8 cellular contexts compared by ENCODE assay signal in the genomic region with DNA sequence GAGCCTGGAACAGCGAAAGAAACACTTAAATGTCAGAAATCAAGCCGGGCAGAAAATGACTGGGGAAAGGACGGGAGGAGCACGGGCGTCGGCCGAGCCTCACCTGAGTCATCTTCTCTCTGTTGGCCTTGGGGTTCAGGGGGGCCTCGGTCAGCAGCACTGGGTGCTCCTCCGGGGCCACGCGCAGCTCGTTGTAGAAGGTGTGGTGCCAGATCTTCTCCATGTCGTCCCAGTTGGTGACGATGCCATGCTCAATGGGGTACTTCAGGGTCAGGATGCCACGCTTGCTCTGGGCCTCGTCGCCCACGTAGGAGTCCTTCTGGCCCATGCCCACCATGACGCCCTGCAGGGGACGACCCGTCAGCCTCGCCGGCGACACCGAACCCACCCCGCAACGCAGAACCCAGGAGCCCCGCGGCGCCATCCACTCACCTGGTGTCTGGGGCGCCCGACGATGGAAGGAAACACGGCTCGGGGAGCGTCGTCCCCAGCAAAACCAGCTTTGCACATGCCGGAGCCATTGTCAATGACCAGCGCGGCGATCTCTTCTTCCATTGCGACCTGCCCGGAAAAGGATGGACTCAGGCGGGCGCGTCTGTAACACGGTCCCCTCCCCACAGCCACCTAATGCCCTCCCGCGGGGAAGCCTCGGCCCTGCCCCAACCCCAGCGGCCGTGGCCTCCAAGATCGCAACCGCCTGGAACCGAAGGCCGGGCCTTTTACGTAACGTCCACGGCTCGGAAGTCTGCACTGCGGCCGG. TPM values are rescaled to one million over a fixed set of nuclear protein-coding genes. Genes with fewer than 3 reads are reported as not detected.
DNase-seq lines count a peak whose midpoint lies in the region; ATAC-seq, FAIRE-seq and TF ChIP-seq lines count a peak whose summit lies in the region.

No MANE protein-coding gene starts in this region.

- H2AFZ ChIP-seq in astrocyte (ENCODE audit: low read depth, low read length), result no peak overlapping the region
- no peak overlapping the region for H2AFZ ChIP-seq in keratinocyte (ENCODE audit: control insufficient read depth, low read length)

- H3K27me3 ChIP-seq in NT2/D1 (ENCODE audit: insufficient read depth, insufficient read length) (no peaks in the 10 kb centered on the region), astrocyte (ENCODE audit: insufficient read depth, low read length) (no peaks in the 10 kb centered on the region), keratinocyte (ENCODE audit: control insufficient read depth, extremely low read depth, insufficient read depth, low read length) (no peaks in the 10 kb centered on the region)

- H3K4me2 ChIP-seq in astrocyte (ENCODE audit: low read length) (peak overlapping the region; percentile 98), keratinocyte (ENCODE audit: control insufficient read depth, extremely low read depth, insufficient read depth, low read depth, low read length) (peak overlapping the region; percentile 87)

- H3K36me3 Mint-ChIP-seq in astrocyte (ENCODE audit: low read depth, unreplicated experiment), result peaks cover 40% of the 10 kb centered on the region

- H3K9me3 ChIP-seq in NT2/D1 (ENCODE audit: insufficient read depth, low read length), result no peaks in the 10 kb centered on the region
- H3K9me3 ChIP-seq in astrocyte (ENCODE audit: insufficient read depth, low read depth, low read length), result no peaks in the 10 kb centered on the region
- peaks cover 2% of the 10 kb centered on the region for H3K9me3 ChIP-seq in keratinocyte (ENCODE audit: control insufficient read depth, low read depth, low read length)

- H4K20me1 ChIP-seq in astrocyte (ENCODE audit: insufficient read depth, low read length), result peaks cover 63% of the 10 kb centered on the region
- peaks cover 37% of the 10 kb centered on the region for H4K20me1 ChIP-seq in keratinocyte (ENCODE audit: control insufficient read depth, extremely low read depth, insufficient read depth, low read length)

- peaks cover 8% of the 10 kb centered on the region for H3K4me1 Mint-ChIP-seq in astrocyte (ENCODE audit: low read depth, unreplicated experiment)

- H3K27ac ChIP-seq in astrocyte (ENCODE audit: low read depth, low read length) (peak overlapping the region; percentile 50), keratinocyte (ENCODE audit: control insufficient read depth, insufficient read depth, low read length) (peak overlapping the region; percentile 47)

- H3K79me2 ChIP-seq in astrocyte (ENCODE audit: insufficient read depth, low read length) (peaks cover 79% of the 10 kb centered on the region), keratinocyte (ENCODE audit: control insufficient read depth, insufficient read depth, low read length) (peaks cover 26% of the 10 kb centered on the region)

- H3K4me3 ChIP-seq in NT2/D1 (ENCODE audit: insufficient read length, low read depth) (peak overlapping the region; percentile 99), astrocyte (ENCODE audit: insufficient read depth, low read depth, low read length) (peak overlapping the region; percentile 98), keratinocyte (ENCODE audit: control insufficient read depth in 2 of 3, extremely low read depth in 1 of 3, insufficient read depth in 2 of 3, low read depth in 1 of 3, low read length in 3 of 3) (peak overlapping the region; percentile 80 to 98 (median 97))

- ATAC-seq in GM18909 (IDR thresholded peaks at IDR 0.05; ENCODE audit: poor library complexity, unreplicated experiment) (peak; percentile 2), esophagus mucosa (no peak)

- H3K9me3 Mint-ChIP-seq in astrocyte (ENCODE audit: unreplicated experiment), result no peaks in the 10 kb centered on the region

- dilution Hi-C loops in keratinocyte (cut with MboI; ENCODE audit: extremely low pct_ligation_motif_present, low sequenced_read_pairs), result no loop called here

- H3K36me3 ChIP-seq in NT2/D1 (ENCODE audit: insufficient read depth, insufficient read length, low read length), result peaks cover 52% of the 10 kb centered on the region
- H3K36me3 ChIP-seq in astrocyte (ENCODE audit: insufficient read depth, low read length), result peaks cover 31% of the 10 kb centered on the region
- peaks cover 20 to 29% of the 10 kb centered on the region in 2 experiments for H3K36me3 ChIP-seq in keratinocyte (ENCODE audit: control insufficient read depth in 2 of 2, extremely low read depth in 1 of 2, insufficient read depth in 2 of 2, low read length in 2 of 2)

- FAIRE-seq in astrocyte (lab: Jason Lieb, UNC), result no peak
- no peak for FAIRE-seq in keratinocyte (lab: Jason Lieb, UNC)

- no peaks in the 10 kb centered on the region for H3K27me3 Mint-ChIP-seq in astrocyte (ENCODE audit: low read depth, unreplicated experiment)

- DNase-seq in NT2/D1 (ENCODE audit: low read depth, low spot score) (no peak), astrocyte (ENCODE audit: low read depth) (no peak), keratinocyte (ENCODE audit: low read depth, low spot score) (no peak), GM19238 (ENCODE audit: insufficient read length, low spot score) (no peak), DMS114 treated with DMSO at 0.1 percent for 48 hours (lab: John Stamatoyannopoulos, UW; ENCODE audit: unreplicated experiment) (no peak)
- peak; percentile 66 for DNase-seq in stimulated activated CD8-positive, alpha-beta memory T cell treated with anti-CD3 and anti-CD28 coated beads, Interleukin-4, amount 100 ng/mL, for 48 hours

- peak overlapping the region; percentile 90 for H3K27ac Mint-ChIP-seq in astrocyte (ENCODE audit: unreplicated experiment)

- H3K9ac ChIP-seq in NT2/D1 (ENCODE audit: insufficient read length, low read depth) (peak overlapping the region; percentile 98), astrocyte (ENCODE audit: low read length) (peak overlapping the region; percentile 88), keratinocyte (ENCODE audit: control insufficient read depth, extremely low read depth, insufficient read depth, low read length) (peak overlapping the region; percentile 79)

- no peak for TF ChIP-seq CTCF in astrocyte (IDR thresholded peaks at IDR 0.05; ENCODE audit: insufficient read depth, low read depth, low read length)
- no peak for TF ChIP-seq CTCF in keratinocyte (optimal IDR thresholded peaks at IDR 0.05 in 1 of 3, IDR thresholded peaks at IDR 0.05 in 1 of 3, conservative IDR thresholded peaks at IDR 0.05 in 1 of 3; ENCODE audit: extremely low read depth in 1 of 3, insufficient read depth in 2 of 3, low read length in 3 of 3)

- H3K4me1 ChIP-seq in NT2/D1 (ENCODE audit: insufficient read depth, insufficient read length), result peaks cover 5% of the 10 kb centered on the region
- peaks cover 23% of the 10 kb centered on the region for H3K4me1 ChIP-seq in astrocyte (ENCODE audit: insufficient read depth, low read length)
- peaks cover 8% of the 10 kb centered on the region for H3K4me1 ChIP-seq in keratinocyte (ENCODE audit: control insufficient read depth, extremely low read depth, insufficient read depth, low read length)

- no peaks in the 10 kb centered on the region for H3K9me1 ChIP-seq in keratinocyte (ENCODE audit: control insufficient read depth, extremely low read depth, insufficient read depth, low read length)

- peak overlapping the region; percentile 95 for H3K4me3 Mint-ChIP-seq in astrocyte (ENCODE audit: unreplicated experiment)

RNA-seq across cellular contexts. Expression of gene ACTG1, which starts 0.6 kb away (rescaled TPM):
- total RNA-seq in astrocyte, result 7,049 and 7,369 TPM in 2 replicates
- polyA plus RNA-seq in keratinocyte, result 1,003 to 6,215 TPM (median 1,867 TPM) in 3 replicates
- 5,158 TPM for polyA plus RNA-seq in keratinocyte (2011; ENCODE audit: low read depth)
- 3,252 and 7,102 TPM in 2 replicates for polyA plus RNA-seq in keratinocyte (2011; cell fraction: cytosol; rRNA removed)
- 2,825 and 3,350 TPM in 2 replicates for polyA plus RNA-seq in keratinocyte (2011; cell fraction: nucleus; rRNA removed)
- polyA plus RNA-seq in keratinocyte (2012; ENCODE audit: low replicate concordance), result 3,253 and 4,565 TPM in 2 replicates
- 1,155 to 10,422 TPM (median 1,781 TPM) in 3 replicates for polyA minus RNA-seq in keratinocyte
- 2,831 TPM for polyA minus RNA-seq in keratinocyte (2011; cell fraction: cytosol; rRNA and poly(A)+ RNA removed)
- polyA minus RNA-seq in keratinocyte (2011; cell fraction: nucleus; rRNA and poly(A)+ RNA removed), result 951 and 1,249 TPM in 2 replicates
- 4,027 TPM for total RNA-seq in esophagus mucosa

RNA-seq across cellular contexts. Expression of gene FSCN2, which starts 16.2 kb away (rescaled TPM):
- total RNA-seq in astrocyte, result 5.6 and 8.0 TPM in 2 replicates
- polyA plus RNA-seq in keratinocyte, result not detected in 3 replicates
- polyA plus RNA-seq in keratinocyte (2011; ENCODE audit: low read depth), result not detected
- not detected in 2 replicates for polyA plus RNA-seq in keratinocyte (2011; cell fraction: cytosol; rRNA removed)
- 0.09 and 0.19 TPM in 2 replicates for polyA plus RNA-seq in keratinocyte (2011; cell fraction: nucleus; rRNA removed)
- polyA plus RNA-seq in keratinocyte (2012; ENCODE audit: low replicate concordance), result not detected in 2 replicates
- not detected in 3 replicates for polyA minus RNA-seq in keratinocyte
- polyA minus RNA-seq in keratinocyte (2011; cell fraction: cytosol; rRNA and poly(A)+ RNA removed), result not detected
- 0.32 TPM in 1 of 2 replicates, not detected in the other for polyA minus RNA-seq in keratinocyte (2011; cell fraction: nucleus; rRNA and poly(A)+ RNA removed)
- total RNA-seq in esophagus mucosa, result 0.76 TPM

RNA-seq across cellular contexts. Expression of gene FAAP100, which starts 40.2 kb away (rescaled TPM):
- total RNA-seq in astrocyte (35.8 and 38.9 TPM in 2 replicates), esophagus mucosa (16.3 TPM)
- 3.8 to 7.4 TPM (median 6.9 TPM) in 3 replicates for polyA plus RNA-seq in keratinocyte
- polyA plus RNA-seq in keratinocyte (2011; ENCODE audit: low read depth), result 2.7 TPM
- 3.7 and 9.0 TPM in 2 replicates for polyA plus RNA-seq in keratinocyte (2011; cell fraction: cytosol; rRNA removed)
- polyA plus RNA-seq in keratinocyte (2011; cell fraction: nucleus; rRNA removed), result 13.2 and 18.1 TPM in 2 replicates
- 8.1 and 11.7 TPM in 2 replicates for polyA plus RNA-seq in keratinocyte (2012; ENCODE audit: low replicate concordance)
- 6.2 to 11.1 TPM (median 10.2 TPM) in 3 replicates for polyA minus RNA-seq in keratinocyte
- 16.1 TPM for polyA minus RNA-seq in keratinocyte (2011; cell fraction: cytosol; rRNA and poly(A)+ RNA removed)
- polyA minus RNA-seq in keratinocyte (2011; cell fraction: nucleus; rRNA and poly(A)+ RNA removed), result 14.0 and 14.1 TPM in 2 replicates
